ENCODE assay signal across 24 cellular contexts in the genomic region with DNA sequence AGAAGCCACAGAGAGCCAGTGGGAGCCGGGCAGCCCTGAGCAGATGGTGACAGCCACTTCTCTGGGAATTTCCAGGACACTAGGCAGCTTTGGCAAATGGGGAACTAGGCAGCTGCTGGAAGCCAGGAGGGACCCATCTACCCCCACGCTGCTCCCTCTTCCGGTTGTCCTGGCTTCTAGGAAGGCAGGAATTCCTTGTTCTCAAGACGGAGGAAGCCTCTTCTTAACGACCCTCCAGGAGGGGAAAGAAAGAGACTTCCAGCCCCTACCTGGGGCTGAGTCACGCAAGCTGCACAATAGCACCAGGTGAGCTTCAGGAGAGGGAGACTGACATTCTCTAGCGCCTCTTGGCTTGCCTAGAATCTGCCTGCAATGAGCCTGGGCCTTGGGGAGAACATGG.
"Had no signal": no experiment of that assay in that cellular context is flagged by ENCODE, and none has a peak within 500 bp of the region (broad histone marks: within the 10 kb centered on the region; RNA-seq: fewer than 3 reads in every experiment).

No MANE protein-coding gene starts in this region.

- H3K4me2 ChIP-seq: hepatocyte had no signal

- H2AFZ ChIP-seq: hepatocyte had no signal

- H3K9me3 ChIP-seq: left ventricle myocardium inferior, pancreas, prostate gland, spleen, tibial nerve, uterus had no signal

- H3K27ac ChIP-seq: hepatocyte, left ventricle myocardium inferior, pancreas, prostate gland, spleen, tibial nerve, uterus had no signal

- H3K27me3 ChIP-seq: tibial nerve, uterus had no signal

- H3K4me3 ChIP-seq: hepatocyte, left ventricle myocardium inferior, lung, pancreas, prostate gland, spleen, tibial nerve, uterus had no signal

- DNase-seq: immature natural killer cell; left ventricle myocardium inferior; naive thymus-derived CD8-positive, alpha-beta T cell; nucleus accumbens; pancreas; posterior cingulate gyrus; retina; right cardiac atrium; small intestine; spleen; stimulated activated CD4-positive, alpha-beta T cell treated with anti-CD3 and anti-CD28 coated beads, Interleukin-1b, Interleukin-23, amount 100 ng/mL, for 48 hours; stimulated activated CD4-positive, alpha-beta T cell treated with anti-CD3 and anti-CD28 coated beads, Interleukin-2, amount 100 ng/mL, for 48 hours; stimulated activated CD4-positive, alpha-beta T cell treated with anti-CD3 and anti-CD28 coated beads, Interleukin-4, amount 100 ng/mL, for 4 hours; stimulated activated CD8-positive, alpha-beta memory T cell treated with anti-CD3 and anti-CD28 coated beads, Interleukin-4, amount 100 ng/mL, for 48 hours; stimulated activated naive CD4-positive, alpha-beta T cell treated with Interleukin-2 at 50 U/mL for 16 hours; stimulated activated naive CD8-positive, alpha-beta T cell treated with anti-CD3 and anti-CD28 coated beads, Interleukin-15, amount 100 ng/mL, for 72 hours; substantia nigra; uterus had no signal

- H3K79me2 ChIP-seq: hepatocyte had no signal

- H3K36me3 ChIP-seq: pancreas, prostate gland, tibial nerve, uterus had no signal

- H3K4me1 ChIP-seq: left ventricle myocardium inferior, pancreas, prostate gland, spleen, tibial nerve, uterus had no signal

- ATAC-seq: naive thymus-derived CD8-positive, alpha-beta T cell; pancreas; right cardiac atrium; sciatic nerve; stimulated activated memory B cell treated with anti-CD40 and anti-IgM and Interleukin-4, amounts not matched to agents 10 μg/mL and 1 μg/mL and 100 μg/mL, for 72 hours; stimulated activated naive CD8-positive, alpha-beta T cell treated with anti-CD3 and anti-CD28 coated beads, Interleukin-15, amount 100 ng/mL, for 72 hours had no signal
